8 cellular contexts compared by ENCODE assay signal in genomic region chr19:47436712-47437401, GRCh38. TPM values are rescaled to one million over a fixed set of nuclear protein-coding genes. Genes with fewer than 3 reads are reported as not detected.
DNase-seq lines count a peak whose midpoint lies in the region; ATAC-seq and TF ChIP-seq lines count a peak whose summit lies in the region.

No MANE protein-coding gene starts in this region.

- no peaks in the 10 kb centered on the region for H3K79me2 ChIP-seq in smooth muscle cell (ENCODE audit: low read depth)

- no peak overlapping the region for H2AFZ ChIP-seq in smooth muscle cell (ENCODE audit: low read depth)

- DNase-seq in NK-92 treated with Interleukin-12 subunit alpha and Interleukin-12 subunit beta, amount 100 ng/mL, for 24 hours (lab: John Stamatoyannopoulos, UW), result peak; percentile 50
- DNase-seq in NK-92 (lab: John Stamatoyannopoulos, UW; ENCODE audit: unreplicated experiment) (no peak), NCI-H1694 treated with DMSO at 0.1 percent for 48 hours (lab: John Stamatoyannopoulos, UW) (peak; percentile 66), T1000 (lab: John Stamatoyannopoulos, UW) (peak; percentile 39), ascending aorta (ENCODE audit: low spot score in 2 of 2) (peak in 1 of 2 donors; percentile 86), hepatic stellate cell (ENCODE audit: low spot score) (peak; percentile 73), smooth muscle cell (lab: John Stamatoyannopoulos, UW; ENCODE audit: unreplicated experiment) (peak; percentile 39)

- no peaks in the 10 kb centered on the region for H3K4me1 ChIP-seq in ascending aorta
- no peaks in the 10 kb centered on the region for H3K4me1 ChIP-seq in smooth muscle cell (ENCODE audit: low read depth)

- no peaks in the 10 kb centered on the region for H3K36me3 ChIP-seq in ascending aorta
- H3K36me3 ChIP-seq in smooth muscle cell (ENCODE audit: low read depth), result no peaks in the 10 kb centered on the region

- ATAC-seq in HG03095 (IDR thresholded peaks at IDR 0.05; ENCODE audit: unreplicated experiment), result no peak

- H3K27me3 ChIP-seq in ascending aorta, result peaks cover 5% of the 10 kb centered on the region
- H3K27me3 ChIP-seq in smooth muscle cell (ENCODE audit: low read depth), result no peaks in the 10 kb centered on the region

- H3F3A ChIP-seq in smooth muscle cell (ENCODE audit: low read depth), result no peaks in the 10 kb centered on the region

- H3K9ac ChIP-seq in smooth muscle cell (ENCODE audit: low read depth), result no peak overlapping the region

- H3K9me3 ChIP-seq in ascending aorta (no peaks in the 10 kb centered on the region), smooth muscle cell (replicated peaks; ENCODE audit: low read depth) (no peaks in the 10 kb centered on the region)

- H4K20me1 ChIP-seq in smooth muscle cell (ENCODE audit: low read depth), result no peaks in the 10 kb centered on the region

- intact Hi-C loops in ascending aorta (cut with DNase I), result loop anchor here (1.0 kb wide), 3 partner anchors 78 to 270 kb away; partner anchors contain the start of gene NAPA

- H3K4me3 ChIP-seq in ascending aorta (no peak overlapping the region), smooth muscle cell (no peak overlapping the region)

- no peak overlapping the region for H3K4me2 ChIP-seq in smooth muscle cell

- H3K27ac ChIP-seq in ascending aorta (no peak overlapping the region), smooth muscle cell (ENCODE audit: low read depth) (no peak overlapping the region)

- peak; percentile 81 to 92 (median 92) for TF ChIP-seq CTCF in ascending aorta (IDR thresholded peaks at IDR 0.05)
- TF ChIP-seq CTCF in smooth muscle cell (IDR thresholded peaks at IDR 0.05; ENCODE audit: borderline replicate concordance, insufficient read depth, poor library complexity, severe bottlenecking), result peak; percentile 88

- WGBS in smooth muscle cell (ENCODE audit: low lambda C conversion rate), result 42% methylated on average over 17 of the region's 17 CpGs

RNA-seq across cellular contexts. Expression of gene MEIS3, which starts 17.5 kb away (rescaled TPM):
- total RNA-seq in ascending aorta (28.6 TPM), smooth muscle cell (49.7 and 59.0 TPM in 2 replicates)
- polyA plus RNA-seq in smooth muscle cell, result 111 and 141 TPM in 2 replicates

RNA-seq across cellular contexts. Expression of gene SLC8A2, which starts 34.8 kb away (rescaled TPM):
- not detected for total RNA-seq in ascending aorta
- total RNA-seq in smooth muscle cell, result 0.22 and 0.31 TPM in 2 replicates
- 0.50 and 0.62 TPM in 2 replicates for polyA plus RNA-seq in smooth muscle cell

RNA-seq across cellular contexts. Expression of gene KPTN, which starts 47.2 kb away (rescaled TPM):
- 26.0 TPM for total RNA-seq in ascending aorta
- 3.4 and 12.2 TPM in 2 replicates for total RNA-seq in smooth muscle cell
- polyA plus RNA-seq in smooth muscle cell, result 10.6 and 15.5 TPM in 2 replicates
